In genomic region chr5:32002755-32003154, GRCh38 we compare ENCODE assay signal across 16 cellular contexts.
DNase-seq lines count a peak whose midpoint lies in the region; ATAC-seq, FAIRE-seq and TF ChIP-seq lines count a peak whose summit lies in the region.
"Had no signal": no experiment of that assay in that cellular context is flagged by ENCODE, and none has a peak within 500 bp of the region (broad histone marks: within the 10 kb centered on the region; RNA-seq: fewer than 3 reads in every experiment).

No MANE protein-coding gene starts in this region.

- H3K36me3 Mint-ChIP-seq in activated naive CD4-positive, alpha-beta T cell treated with anti-CD3 and anti-CD28 coated beads, Interleukin-2, amount 10 ng/mL, durations not matched to agents 7 days and 5 days: no peaks in the 10 kb centered on the region
- H3K36me3 Mint-ChIP-seq in Caco-2 (ENCODE audit: insufficient read depth, unreplicated experiment) (no peaks in the 10 kb centered on the region), immature natural killer cell (no peaks in the 10 kb centered on the region)
- H3K36me3 Mint-ChIP-seq: CD8-positive, alpha-beta memory T cell had no signal

- H3F3A ChIP-seq in PC-3 (ENCODE audit: low read length, unreplicated experiment): no peaks in the 10 kb centered on the region

- no peaks in the 10 kb centered on the region for H3K27me3 ChIP-seq in Caco-2 (replicated peaks; ENCODE audit: control insufficient read depth, insufficient read depth, low read length)
- no peaks in the 10 kb centered on the region for H3K27me3 ChIP-seq in GM12878 (replicated peaks in 1 of 2; ENCODE audit: control insufficient read depth in 2 of 2, insufficient read depth in 2 of 2, low read length in 1 of 2)
- no peaks in the 10 kb centered on the region for H3K27me3 ChIP-seq in PC-3 (ENCODE audit: low read length)
- H3K27me3 ChIP-seq: BLaER1 had no signal

- H3K27ac Mint-ChIP-seq in activated naive CD4-positive, alpha-beta T cell treated with anti-CD3 and anti-CD28 coated beads, Interleukin-2, amount 10 ng/mL, durations not matched to agents 7 days and 5 days: peak overlapping the region; percentile 43
- H3K27ac Mint-ChIP-seq in Caco-2 (ENCODE audit: unreplicated experiment) (peak overlapping the region; percentile 62), immature natural killer cell (peak overlapping the region in 3 of 6 donors; percentile 29 to 71 (median 67))
- H3K27ac Mint-ChIP-seq: GM23338 had no signal

- H2AFZ ChIP-seq in GM12878 (ENCODE audit: control insufficient read depth, low read depth, low read length) (no peak overlapping the region), PC-3 (ENCODE audit: low read length) (no peak overlapping the region)
- H2AFZ ChIP-seq: GM23338 had no signal

- no peak for DNase-seq in activated naive CD4-positive, alpha-beta T cell treated with anti-CD3 and anti-CD28 coated beads, Interleukin-2, amount 10 ng/mL, durations not matched to agents 7 days and 5 days
- DNase-seq in activated naive CD4-positive, alpha-beta T cell treated with anti-CD3 and anti-CD28 coated beads, Interleukin-2, amount 50 U/mL, for 16 hours: no peak
- DNase-seq in Caco-2 (no peak), GM12878 (ENCODE audit: low read depth, low spot score) (no peak), omental fat pad (ENCODE audit: low spot score) (no peak), PC-3 (no peak), immature natural killer cell (no peak)
- DNase-seq: AML-193; CD8-positive, alpha-beta memory T cell; DMS 273 treated with DMSO at 0.1 percent for 48 hours; DMS79; H9 had no signal

- FAIRE-seq in GM12878 (lab: Jason Lieb, UNC): peak; percentile 38

- TF ChIP-seq CTCF in Caco-2 (IDR thresholded peaks at IDR 0.05; ENCODE audit: insufficient read depth in 1 of 2, low read depth in 1 of 2, low read length in 1 of 2, severe bottlenecking in 1 of 2, unreplicated experiment in 1 of 2) (no peak), GM12878 (IDR thresholded peaks at IDR 0.05 in 2 of 3, conservative IDR thresholded peaks at IDR 0.05 in 1 of 3; ENCODE audit: control insufficient read depth in 2 of 3, extremely low read depth in 1 of 3, insufficient read depth in 1 of 3, low read depth in 3 of 3, low read length in 3 of 3) (no peak), omental fat pad (IDR thresholded peaks at IDR 0.05) (no peak), PC-3 (conservative IDR thresholded peaks at IDR 0.05; ENCODE audit: low read depth, low read length) (no peak)

- BruUV-seq in Caco-2 (replicated peaks; lab: Mats Ljungman, UMichigan) (no TSS peak), GM12878 (replicated peaks; lab: Mats Ljungman, UMichigan) (no TSS peak), PC-3 (replicated peaks; lab: Mats Ljungman, UMichigan) (no TSS peak)

- intact Hi-C loops in Caco-2 (cut with micrococcal nuclease; ENCODE audit: unreplicated experiment) (no loop called here), GM12878 (cut with micrococcal nuclease; ENCODE audit: unreplicated experiment) (no loop called here), PC-3 (cut with micrococcal nuclease) (no loop called here)

- RAD21 ChIA-PET in GM12878 (lab: Charles Lee; ENCODE audit: unreplicated experiment): no interaction called here

- no peak for TF ChIP-seq RAD21 in GM12878 (IDR thresholded peaks at IDR 0.05; ENCODE audit: insufficient read depth, low read depth, low read length)

- ATAC-seq in GM12878: no peak
- ATAC-seq in omental fat pad (ENCODE audit: low FRiP score): peak; percentile 13
- ATAC-seq in GM21529 (IDR thresholded peaks at IDR 0.05; ENCODE audit: unreplicated experiment): no peak
- no peak for ATAC-seq in PC-3
- ATAC-seq: GM23338 had no signal

- SMC1A ChIA-PET in GM12878 (lab: Charles Lee; ENCODE audit: uncharacterized antibody, unreplicated experiment): no interaction called here

- H3K4me3 Mint-ChIP-seq in activated naive CD4-positive, alpha-beta T cell treated with anti-CD3 and anti-CD28 coated beads, Interleukin-2, amount 10 ng/mL, durations not matched to agents 7 days and 5 days: no peak overlapping the region
- H3K4me3 Mint-ChIP-seq in Caco-2 (ENCODE audit: unreplicated experiment): no peak overlapping the region
- no peak overlapping the region for H3K4me3 Mint-ChIP-seq in immature natural killer cell
- H3K4me3 Mint-ChIP-seq: CD8-positive, alpha-beta memory T cell; GM23338; H9 had no signal

- no peaks in the 10 kb centered on the region for H4K20me1 ChIP-seq in GM12878 (ENCODE audit: control insufficient read depth, insufficient read depth)
- no peaks in the 10 kb centered on the region for H4K20me1 ChIP-seq in PC-3 (ENCODE audit: low read length)
- H4K20me1 ChIP-seq: BLaER1 had no signal

- no peak overlapping the region for H3K4me2 ChIP-seq in GM12878 (ENCODE audit: control insufficient read depth, insufficient read depth)
- no peak overlapping the region for H3K4me2 ChIP-seq in PC-3 (ENCODE audit: low read length)
- H3K4me2 ChIP-seq: BLaER1, GM23338 had no signal

- no peaks in the 10 kb centered on the region for H3K9me2 ChIP-seq in PC-3 (replicated peaks; ENCODE audit: low read length)

- H3K9ac ChIP-seq in GM12878 (ENCODE audit: control insufficient read depth, insufficient read depth, low read length): no peak overlapping the region
- no peak overlapping the region for H3K9ac ChIP-seq in PC-3 (ENCODE audit: low read length)
- H3K9ac ChIP-seq: BLaER1 had no signal

- H3K9me3 ChIP-seq in Caco-2 (no peaks in the 10 kb centered on the region), GM12878 (replicated peaks; ENCODE audit: control insufficient read depth, insufficient read depth, low read length) (no peaks in the 10 kb centered on the region; the same call in 2 of the 3 replicates), PC-3 (ENCODE audit: low read length) (no peaks in the 10 kb centered on the region)
- H3K9me3 ChIP-seq: BLaER1 had no signal

- POLR2A ChIA-PET in Caco-2 (lab: Charles Lee) (no interaction called here), GM12878 (lab: Charles Lee) (no interaction called here), PC-3 (lab: Charles Lee; ENCODE audit: unreplicated experiment) (no interaction called here)

- no peaks in the 10 kb centered on the region for H3K27me3 Mint-ChIP-seq in activated naive CD4-positive, alpha-beta T cell treated with anti-CD3 and anti-CD28 coated beads, Interleukin-2, amount 10 ng/mL, durations not matched to agents 7 days and 5 days
- peaks cover 4% of the 10 kb centered on the region for H3K27me3 Mint-ChIP-seq in Caco-2 (ENCODE audit: insufficient read depth, unreplicated experiment)
- no peaks in the 10 kb centered on the region for H3K27me3 Mint-ChIP-seq in immature natural killer cell (ENCODE audit: low read depth in 3 of 3)

- no peak overlapping the region for H3K4me3 ChIP-seq in Caco-2 (ENCODE audit: low read depth, low read length)
- H3K4me3 ChIP-seq in GM12878: no peak overlapping the region
- H3K4me3 ChIP-seq in PC-3 (ENCODE audit: low read length): no peak overlapping the region
- H3K4me3 ChIP-seq: BLaER1, GM23338 had no signal

- H3K27ac ChIP-seq in GM12878 (ENCODE audit: control insufficient read depth, insufficient read depth): no peak overlapping the region
- no peak overlapping the region for H3K27ac ChIP-seq in PC-3 (ENCODE audit: low read length)
- H3K27ac ChIP-seq: 22Rv1, BLaER1 had no signal

- H3K36me3 ChIP-seq in Caco-2 (ENCODE audit: control insufficient read depth, insufficient read depth, low read length): no peaks in the 10 kb centered on the region
- no peaks in the 10 kb centered on the region for H3K36me3 ChIP-seq in GM12878 (ENCODE audit: control insufficient read depth in 2 of 2, insufficient read depth in 2 of 2, low read length in 1 of 2)
- no peaks in the 10 kb centered on the region for H3K36me3 ChIP-seq in PC-3 (ENCODE audit: low read depth, low read length)
- H3K36me3 ChIP-seq: BLaER1 had no signal

- H3K4me1 ChIP-seq in Caco-2 (no peaks in the 10 kb centered on the region), GM12878 (ENCODE audit: control insufficient read depth, insufficient read depth, low read length) (no peaks in the 10 kb centered on the region), PC-3 (ENCODE audit: insufficient read depth, low read length) (no peaks in the 10 kb centered on the region)
- H3K4me1 ChIP-seq: BLaER1 had no signal

- no peak for TF ChIP-seq POLR2A in GM12878 (IDR thresholded peaks at IDR 0.05; ENCODE audit: low read depth, low read length)

- whole genome bisulfite sequencing in GM12878 (ENCODE audit: insufficient coverage, insufficient replicate concordance, low lambda C conversion rate, missing lambda C conversion rate): 13% methylated on average over 1 of the region's 3 CpGs

- H3K9me3 Mint-ChIP-seq in activated naive CD4-positive, alpha-beta T cell treated with anti-CD3 and anti-CD28 coated beads, Interleukin-2, amount 10 ng/mL, durations not matched to agents 7 days and 5 days: peaks cover 6% of the 10 kb centered on the region
- peaks cover 16% of the 10 kb centered on the region for H3K9me3 Mint-ChIP-seq in Caco-2 (ENCODE audit: unreplicated experiment)
- no peaks in the 10 kb centered on the region for H3K9me3 Mint-ChIP-seq in immature natural killer cell
- H3K9me3 Mint-ChIP-seq: GM23338, H9 had no signal

- CTCF ChIA-PET in activated naive CD4-positive, alpha-beta T cell treated with anti-CD3 and anti-CD28 coated beads, Interleukin-2, amount 10 ng/mL, durations not matched to agents 7 days and 5 days (lab: Charles Lee): no interaction called here
- CTCF ChIA-PET in Caco-2 (lab: Charles Lee): no interaction called here
- CTCF ChIA-PET in GM12878 (lab: Yijun Ruan, JAX): no interaction called here
- CTCF ChIA-PET in PC-3 (lab: Charles Lee): no interaction called here

- no peaks in the 10 kb centered on the region for H3K4me1 Mint-ChIP-seq in activated naive CD4-positive, alpha-beta T cell treated with anti-CD3 and anti-CD28 coated beads, Interleukin-2, amount 10 ng/mL, durations not matched to agents 7 days and 5 days
- H3K4me1 Mint-ChIP-seq in Caco-2 (ENCODE audit: low read depth, unreplicated experiment) (no peaks in the 10 kb centered on the region), immature natural killer cell (no peaks in the 10 kb centered on the region)
- H3K4me1 Mint-ChIP-seq: CD8-positive, alpha-beta memory T cell had no signal

- in situ Hi-C loops in GM12878 (cut with MboI): no loop called here

- no peak for TF ChIP-seq EP300 in GM12878 (IDR thresholded peaks at IDR 0.05; ENCODE audit: borderline replicate concordance in 1 of 2, control insufficient read depth in 1 of 2, low read depth in 2 of 2, low read length in 2 of 2)

- no peaks in the 10 kb centered on the region for H3K79me2 ChIP-seq in GM12878 (ENCODE audit: control insufficient read depth, insufficient read depth, low read length)
- H3K79me2 ChIP-seq in PC-3 (ENCODE audit: low read length): no peaks in the 10 kb centered on the region

TF ChIP-seq in GM12878, 131 proteins besides CTCF, POLR2A, EP300 and RAD21 (continues in another document):
- TF ChIP-seq NR2C2 (IDR thresholded peaks at IDR 0.05; ENCODE audit: borderline replicate concordance, control insufficient read depth, insufficient read length, low read depth): peak; percentile 41
